1 cellular context compared by ENCODE assay signal in genomic region chr1:58438468-58438867, GRCh38.
TF ChIP-seq lines count a peak whose summit lies in the region.

No MANE protein-coding gene starts in this region.

TF ChIP-seq in WTC11, 78 proteins besides CTCF, POLR2A, EP300 and RAD21 (continued from another document):
- no peak for TF ChIP-seq ZSCAN18 (CRISPR knock-in tag; IDR thresholded peaks at IDR 0.05)
- no peak for TF ChIP-seq PREB (CRISPR knock-in tag; IDR thresholded peaks at IDR 0.05; ENCODE audit: borderline replicate concordance)
- TF ChIP-seq MYBL2 (CRISPR knock-in tag; IDR thresholded peaks at IDR 0.05) = no peak
- no peak for TF ChIP-seq TEAD1 (CRISPR knock-in tag; IDR thresholded peaks at IDR 0.05)
- TF ChIP-seq ZMAT4 (CRISPR knock-in tag; IDR thresholded peaks at IDR 0.05) = no peak
- TF ChIP-seq HMGA2 (CRISPR knock-in tag; IDR thresholded peaks at IDR 0.05) = no peak
- TF ChIP-seq ZNF671 (CRISPR knock-in tag; IDR thresholded peaks at IDR 0.05) = no peak
